Comparison of ENCODE assay signal across 22 cellular contexts in the genomic region with DNA sequence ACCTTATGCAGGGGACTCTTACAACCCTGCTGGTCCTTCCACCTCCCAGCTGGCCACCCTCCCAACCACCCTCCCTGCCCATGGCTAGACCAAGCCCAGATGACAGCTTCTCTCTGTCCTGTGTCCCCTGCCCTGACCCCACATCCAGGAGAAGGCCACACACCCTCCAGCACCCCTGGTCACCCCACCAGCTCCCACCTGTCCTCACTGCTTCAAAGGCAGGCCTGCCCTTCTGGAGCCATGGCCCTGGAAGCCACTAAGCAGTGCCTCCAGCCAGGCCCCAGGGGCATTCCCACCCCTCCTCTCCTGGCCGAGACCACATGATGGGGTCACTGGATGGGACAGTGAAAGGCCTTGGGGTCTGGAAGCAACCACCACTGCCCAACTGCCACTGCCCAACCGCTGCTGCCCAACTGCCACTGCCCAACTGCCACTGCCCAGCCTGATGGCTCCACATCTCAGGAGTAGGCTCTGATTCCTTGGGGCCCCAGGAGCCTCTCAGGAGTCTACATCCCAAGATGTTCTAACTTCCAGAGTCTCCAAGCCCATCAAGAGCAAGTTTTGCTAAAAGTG. TPM values are rescaled to one million over a fixed set of nuclear protein-coding genes. Genes with fewer than 3 reads are reported as not detected.
"Had no signal": no experiment of that assay in that cellular context is flagged by ENCODE, and none has a peak within 500 bp of the region (broad histone marks: within the 10 kb centered on the region; RNA-seq: fewer than 3 reads in every experiment).

No MANE protein-coding gene starts in this region.

- H3K9me3 ChIP-seq: SJSA1 had no signal

- H3K27me3 ChIP-seq: SJSA1 had no signal

- DNase-seq: KBM-7, NCI-H1092, NCI-H1105 treated with DMSO at 0.1 percent for 48 hours, NCI-H1417 treated with DMSO at 0.1 percent for 48 hours, NCI-H146, NCI-H1694 treated with DMSO at 0.1 percent for 48 hours, NCI-H1930, NCI-H2081, NCI-H2107, NCI-H2227 treated with DMSO at 0.1 percent for 48 hours, NCI-H510A, NCI-H524 treated with DMSO at 0.1 percent for 48 hours, NCI-H69, NCI-H774, Right ventricle myocardium superior, RPMI8226, SIG-M5 had no signal

- H3K27ac ChIP-seq: SJSA1, SK-N-MC had no signal

- H3K4me3 ChIP-seq: SJSA1, SK-N-MC had no signal

- H3K4me1 ChIP-seq: SJSA1 had no signal

- H3K36me3 ChIP-seq: SJSA1 had no signal

RNA-seq across cellular contexts. Expression of a gene that starts 30.5 kb away (rescaled TPM):
- total RNA-seq: HT-29, LHCN-M2, MCF 10A had no signal

RNA-seq across cellular contexts. Expression of a gene that starts 41.3 kb away (rescaled TPM):
- total RNA-seq: HT-29, LHCN-M2, MCF 10A, Right ventricle myocardium superior, SJSA1 had no signal

RNA-seq across cellular contexts. Expression of a gene that starts 55.8 kb away (rescaled TPM):
- total RNA-seq: HT-29, LHCN-M2, MCF 10A, Right ventricle myocardium superior, SJSA1 had no signal
